In the genomic region with DNA sequence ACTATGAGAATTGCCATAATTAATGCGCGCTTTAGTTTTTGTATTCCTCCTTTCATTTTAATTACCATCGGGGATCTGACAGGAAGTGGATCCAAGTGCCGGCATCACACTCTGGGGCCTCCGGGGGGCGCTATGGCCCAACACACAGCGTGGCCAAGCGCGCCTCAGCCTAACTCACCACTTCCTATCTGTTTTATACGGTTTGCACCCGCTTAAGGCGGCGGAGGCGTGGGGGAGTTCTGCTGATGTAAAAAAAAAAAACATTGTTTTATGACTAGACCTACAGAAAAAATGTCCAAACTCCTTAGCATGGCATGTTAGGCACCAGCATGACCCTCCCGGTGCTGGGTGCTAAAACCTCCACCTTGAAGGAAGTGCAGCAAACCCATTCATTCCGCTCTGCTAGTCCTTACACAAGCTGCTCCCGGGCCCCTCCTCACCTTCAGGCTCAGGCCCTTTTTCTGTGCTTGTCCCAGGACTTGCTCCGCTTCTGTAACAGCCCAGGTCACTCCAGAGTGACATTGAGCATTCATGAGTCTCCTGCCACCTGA, we compare ENCODE assay signal across 8 cellular contexts. TPM values are rescaled to one million over a fixed set of nuclear protein-coding genes. Genes with fewer than 3 reads are reported as not detected.
DNase-seq lines count a peak whose midpoint lies in the region; ATAC-seq and TF ChIP-seq lines count a peak whose summit lies in the region.

No MANE protein-coding gene starts in this region.

- no peaks in the 10 kb centered on the region for H3F3A ChIP-seq in OCI-LY1 (ENCODE audit: insufficient read depth, low read length)

- H3K9me3 ChIP-seq in OCI-LY1 (ENCODE audit: low read length) = no peaks in the 10 kb centered on the region

- H3K27ac Mint-ChIP-seq in progenitor cell of endocrine pancreas = no peak overlapping the region

- H3K27me3 Mint-ChIP-seq in activated T-cell treated with anti-CD3 and anti-CD28 coated beads, Interleukin-2, amount 50 U/mL, for 4 hours (ENCODE audit: low read depth) = peaks cover 27% of the 10 kb centered on the region
- H3K27me3 Mint-ChIP-seq in progenitor cell of endocrine pancreas = peaks cover 75% of the 10 kb centered on the region

- H3K27me3 ChIP-seq in OCI-LY1 (ENCODE audit: insufficient read depth, low read length) = 0 out of 2 replicates have a peak, but pooled peaks cover 5% of the 10 kb centered on the region

- H3K9me3 Mint-ChIP-seq in activated T-cell treated with anti-CD3 and anti-CD28 coated beads, Interleukin-2, amount 50 U/mL, for 4 hours = no peaks in the 10 kb centered on the region
- no peaks in the 10 kb centered on the region for H3K9me3 Mint-ChIP-seq in progenitor cell of endocrine pancreas (ENCODE audit: low read depth)

- peak overlapping the region; percentile 40 for H3K4me3 Mint-ChIP-seq in activated T-cell treated with anti-CD3 and anti-CD28 coated beads, Interleukin-2, amount 50 U/mL, for 4 hours
- no peak overlapping the region for H3K4me3 Mint-ChIP-seq in progenitor cell of endocrine pancreas (ENCODE audit: low read depth)

- peak overlapping the region; percentile 0 for H3K4me3 ChIP-seq in OCI-LY1 (ENCODE audit: low read depth, low read length, poor library complexity, severe bottlenecking)
- H3K4me3 ChIP-seq in foreskin fibroblast (ENCODE audit: low read depth in 1 of 2, low read length in 2 of 2) = no peak overlapping the region

- TF ChIP-seq CTCF in OCI-LY1 (IDR thresholded peaks at IDR 0.05; ENCODE audit: low read length) = peak; percentile 93
- peak; percentile 42 for TF ChIP-seq CTCF in foreskin fibroblast (IDR thresholded peaks at IDR 0.05; ENCODE audit: low read depth, low read length)
- TF ChIP-seq CTCF in progenitor cell of endocrine pancreas (IDR thresholded peaks at IDR 0.05; ENCODE audit: unreplicated experiment) = peak; percentile 76

- no peak overlapping the region; the same call in 1 of the 2 replicates for H3K9ac ChIP-seq in OCI-LY1 (ENCODE audit: low read length)

- H2AFZ ChIP-seq in OCI-LY1 (ENCODE audit: low read length) = peak overlapping the region; percentile 38; the same call in 1 of the 2 replicates

- H3K36me3 Mint-ChIP-seq in activated T-cell treated with anti-CD3 and anti-CD28 coated beads, Interleukin-2, amount 50 U/mL, for 4 hours (ENCODE audit: insufficient read depth) = peaks cover 2% of the 10 kb centered on the region
- peaks cover 6% of the 10 kb centered on the region for H3K36me3 Mint-ChIP-seq in progenitor cell of endocrine pancreas (ENCODE audit: insufficient read depth)

- no peaks in the 10 kb centered on the region for H3K9me2 ChIP-seq in OCI-LY1 (ENCODE audit: low read depth, low read length)

- peak; percentile 73 to 77 for ATAC-seq in activated T-cell treated with anti-CD3 and anti-CD28 coated beads, Interleukin-2, amount 50 U/mL, for 4 hours
- ATAC-seq in HG03095 (IDR thresholded peaks at IDR 0.05; ENCODE audit: unreplicated experiment) (no peak), HG02973 (IDR thresholded peaks at IDR 0.05; ENCODE audit: unreplicated experiment) (no peak)

- peak overlapping the region; percentile 35 for H3K4me2 ChIP-seq in OCI-LY1 (ENCODE audit: low read length)

- DNase-seq in NCI-H345 (lab: John Stamatoyannopoulos, UW) = peak; percentile 20
- DNase-seq in NCI-H345 treated with DMSO at 0.1 percent for 48 hours (lab: John Stamatoyannopoulos, UW; ENCODE audit: unreplicated experiment) = no peak
- DNase-seq in activated T-cell treated with anti-CD3 and anti-CD28 coated beads, Interleukin-2, amount 50 U/mL, for 4 hours = peak; percentile 72
- DNase-seq in foreskin fibroblast = peak; percentile 29 to 56
- peak; percentile 26 for DNase-seq in progenitor cell of endocrine pancreas (ENCODE audit: low spot score, unreplicated experiment)

- H3K27ac ChIP-seq in OCI-LY1 (ENCODE audit: low read depth, low read length, poor library complexity, severe bottlenecking) = no peak overlapping the region

- H3K4me1 Mint-ChIP-seq in activated T-cell treated with anti-CD3 and anti-CD28 coated beads, Interleukin-2, amount 50 U/mL, for 4 hours (ENCODE audit: low read depth) = peaks cover 20% of the 10 kb centered on the region
- peaks cover 9% of the 10 kb centered on the region for H3K4me1 Mint-ChIP-seq in progenitor cell of endocrine pancreas (ENCODE audit: low read depth)

- H3K36me3 ChIP-seq in OCI-LY1 (ENCODE audit: insufficient read depth, low read length) = no peaks in the 10 kb centered on the region

- no peaks in the 10 kb centered on the region for H4K20me1 ChIP-seq in OCI-LY1 (ENCODE audit: insufficient read depth, low read length)

- H3K79me2 ChIP-seq in OCI-LY1 (ENCODE audit: insufficient read depth, low read length) = no peaks in the 10 kb centered on the region

- H3K4me1 ChIP-seq in OCI-LY1 (ENCODE audit: insufficient read depth, low read length, severe bottlenecking) = peaks cover 16% of the 10 kb centered on the region

RNA-seq across cellular contexts. Expression of a gene that starts 4.5 kb away (rescaled TPM):
- total RNA-seq in activated T-cell treated with anti-CD3 and anti-CD28 coated beads, Interleukin-2, amount 50 U/mL, for 4 hours = 1 to 10 TPM in 1 of 3 donors, under 1 TPM in 2; 0.33 to 1.1 (median 0.76) TPM
- 63.8 and 64.9 TPM in 2 replicates for total RNA-seq in progenitor cell of endocrine pancreas

RNA-seq across cellular contexts. Expression of a gene that starts 24.1 kb away (rescaled TPM):
- 100 to 1,000 TPM; 150 to 160 (median 158) TPM for total RNA-seq in activated T-cell treated with anti-CD3 and anti-CD28 coated beads, Interleukin-2, amount 50 U/mL, for 4 hours
- total RNA-seq in progenitor cell of endocrine pancreas = 98.9 and 108 TPM in 2 replicates

RNA-seq across cellular contexts. Expression of a gene that starts 35.7 kb away (rescaled TPM):
- total RNA-seq in activated T-cell treated with anti-CD3 and anti-CD28 coated beads, Interleukin-2, amount 50 U/mL, for 4 hours = 1,000 to 10,000 TPM; 1,094 to 1,238 (median 1,145) TPM
- total RNA-seq in progenitor cell of endocrine pancreas = 271 and 282 TPM in 2 replicates

Comparison
In these comparisons a context has a peak if more than half of its experiments do, and no peak if none do; other contexts are left out.
1. CTCF ChIP-seq: peak in every context shown above with its lines; median percentile 93 in OCI-LY1; 76 in progenitor cell of endocrine pancreas; 42 in foreskin fibroblast.
2. ATAC-seq: peak in activated T-cell treated with anti-CD3 and anti-CD28 coated beads, Interleukin-2, amount 50 U/mL, for 4 hours (2 of 2); none in HG03095 (single experiment) and HG02973 (single experiment).
3. RNA of a gene that starts 4.5 kb away (total RNA-seq): 63.8 to 64.9 TPM in progenitor cell of endocrine pancreas; 0.33 to 1.1 TPM in activated T-cell treated with anti-CD3 and anti-CD28 coated beads, Interleukin-2, amount 50 U/mL, for 4 hours; every median in the first group is over 10 times any median in the second.